Comparison of ENCODE assay signal across 16 cellular contexts in genomic region chr19:46605356-46605821, GRCh38. TPM values are rescaled to one million over a fixed set of nuclear protein-coding genes. Genes with fewer than 3 reads are reported as not detected.
DNase-seq lines count a peak whose midpoint lies in the region; ATAC-seq and TF ChIP-seq lines count a peak whose summit lies in the region.
"Had no signal": no experiment of that assay in that cellular context is flagged by ENCODE, and none has a peak within 500 bp of the region (broad histone marks: within the 10 kb centered on the region; RNA-seq: fewer than 3 reads in every experiment).

No MANE protein-coding gene starts in this region.

- H3K27ac ChIP-seq in BLaER1 = peak overlapping the region; percentile 26; the same call in 1 of the 2 replicates
- H3K27ac ChIP-seq in neural progenitor cell = no peak overlapping the region
- H3K27ac ChIP-seq: brain microvascular endothelial cell, pancreas had no signal

- peaks cover 85% of the 10 kb centered on the region for H4K20me1 ChIP-seq in BLaER1
- H4K20me1 ChIP-seq in neural progenitor cell (ENCODE audit: low read depth) = peaks cover 55% of the 10 kb centered on the region

- peaks cover 25% of the 10 kb centered on the region for H3K36me3 Mint-ChIP-seq in neural progenitor cell

- H3K79me2 ChIP-seq in neural progenitor cell (ENCODE audit: low read depth) = peaks cover 55% of the 10 kb centered on the region

- H3K9me3 ChIP-seq in BLaER1 (no peaks in the 10 kb centered on the region), neural progenitor cell (ENCODE audit: low read depth) (no peaks in the 10 kb centered on the region)
- H3K9me3 ChIP-seq: pancreas had no signal

- peaks cover 18% of the 10 kb centered on the region for H3K4me1 Mint-ChIP-seq in neural progenitor cell

- no peak overlapping the region for H2AFZ ChIP-seq in neural progenitor cell (replicated peaks)
- H2AFZ ChIP-seq: GM23338 had no signal

- peaks cover 72% of the 10 kb centered on the region for H3K4me1 ChIP-seq in BLaER1
- H3K4me1 ChIP-seq in neural progenitor cell = peaks cover 27% of the 10 kb centered on the region

- H3K27me3 ChIP-seq in BLaER1 (no peaks in the 10 kb centered on the region), H7 (ENCODE audit: control insufficient read depth, insufficient read depth, low read length) (no peaks in the 10 kb centered on the region), neural progenitor cell (no peaks in the 10 kb centered on the region)
- H3K27me3 ChIP-seq: brain microvascular endothelial cell, pancreas had no signal

- no peaks in the 10 kb centered on the region for H3K9me3 Mint-ChIP-seq in neural progenitor cell
- H3K9me3 Mint-ChIP-seq: GM23338 had no signal

- peak; percentile 32 for DNase-seq in H7
- DNase-seq in fibroblast of the aortic adventitia (ENCODE audit: low read depth) = peak; percentile 28
- DNase-seq in neural progenitor cell (ENCODE audit: low spot score) = no peak
- DNase-seq in NCI-H345 treated with DMSO at 0.1 percent for 48 hours (lab: John Stamatoyannopoulos, UW; ENCODE audit: unreplicated experiment) = no peak
- no peak for DNase-seq in NOMO-1 treated with DMSO at 0.1 percent for 48 hours (lab: John Stamatoyannopoulos, UW; ENCODE audit: unreplicated experiment)
- no peak for DNase-seq in NCI-H1930 (lab: John Stamatoyannopoulos, UW)
- DNase-seq: brain microvascular endothelial cell, SW 1271 had no signal

- no peak for ATAC-seq in HG03025 (IDR thresholded peaks at IDR 0.05; ENCODE audit: low FRiP score, unreplicated experiment)
- ATAC-seq: activated CD4-positive, CD25-positive, alpha-beta regulatory T cell treated with anti-CD3 and anti-CD28 coated beads, Interleukin-2, amount 50 U/mL, for 24 hours; GM23338; pancreas had no signal

- H3K4me3 ChIP-seq in BLaER1 (no peak overlapping the region), H7 (ENCODE audit: insufficient read depth, low read depth, low read length) (no peak overlapping the region), fibroblast of the aortic adventitia (ENCODE audit: low read depth, low read length) (peak overlapping the region; percentile 35), neural progenitor cell (no peak overlapping the region)
- H3K4me3 ChIP-seq: GM23338, lung, pancreas had no signal

- H3K4me3 Mint-ChIP-seq in neural progenitor cell = peak overlapping the region; percentile 52
- H3K4me3 Mint-ChIP-seq: B cell, GM23338 had no signal

- H3K4me2 ChIP-seq in BLaER1 = no peak overlapping the region
- no peak overlapping the region for H3K4me2 ChIP-seq in neural progenitor cell
- H3K4me2 ChIP-seq: GM23338 had no signal

- 0 out of 2 replicates have a peak overlapping the region, but pooled peaks have one; percentile 35 for H3K9ac ChIP-seq in BLaER1
- H3K9ac ChIP-seq in neural progenitor cell = no peak overlapping the region

- no peak for TF ChIP-seq CTCF in fibroblast of the aortic adventitia (IDR thresholded peaks at IDR 0.05; ENCODE audit: insufficient read depth, low read length)
- no peak for TF ChIP-seq CTCF in neural progenitor cell (IDR thresholded peaks at IDR 0.05)

- H3K36me3 ChIP-seq in BLaER1 = peaks cover 55% of the 10 kb centered on the region
- peaks cover 28% of the 10 kb centered on the region for H3K36me3 ChIP-seq in H7 (replicated peaks; ENCODE audit: control insufficient read depth, insufficient read depth, low read length)
- H3K36me3 ChIP-seq in neural progenitor cell = no peaks in the 10 kb centered on the region

- H3K27ac Mint-ChIP-seq in neural progenitor cell = peak overlapping the region; percentile 57
- H3K27ac Mint-ChIP-seq: B cell, GM23338 had no signal

- peaks cover 5% of the 10 kb centered on the region for H3F3A ChIP-seq in neural progenitor cell (ENCODE audit: low read depth)

- peaks cover 4% of the 10 kb centered on the region for H3K27me3 Mint-ChIP-seq in neural progenitor cell (ENCODE audit: insufficient read depth, low read depth)
- H3K27me3 Mint-ChIP-seq: B cell had no signal

RNA-seq across cellular contexts. Expression of gene CALM3, which starts 4.3 kb away (rescaled TPM):
- 162 and 202 TPM in 2 replicates for total RNA-seq in H7 (2014; rRNA removed; shearing (Covaris generic))
- total RNA-seq in fibroblast of the aortic adventitia (ENCODE audit: low replicate concordance) = 112 and 210 TPM in 2 replicates
- total RNA-seq in neural progenitor cell (ENCODE audit: low replicate concordance) = 373 and 403 TPM in 2 replicates

RNA-seq across cellular contexts. Expression of gene PTGIR, which starts 19.5 kb away (rescaled TPM):
- total RNA-seq in H7 (2014; rRNA removed; shearing (Covaris generic)) = 0.14 and 0.18 TPM in 2 replicates
- 11.4 and 23.2 TPM in 2 replicates for total RNA-seq in fibroblast of the aortic adventitia (ENCODE audit: low replicate concordance)
- total RNA-seq in neural progenitor cell (ENCODE audit: low replicate concordance) = not detected in 2 replicates
- total RNA-seq: GM23338, HT-29 had no signal

RNA-seq across cellular contexts. Expression of gene GNG8, which starts 30.6 kb away (rescaled TPM):
- not detected in 2 replicates for total RNA-seq in H7 (2014; rRNA removed; shearing (Covaris generic))
- total RNA-seq in fibroblast of the aortic adventitia (ENCODE audit: low replicate concordance) = not detected in 2 replicates
- total RNA-seq in neural progenitor cell (ENCODE audit: low replicate concordance) = not detected in 2 replicates
- total RNA-seq: GM23338, HT-29, lung, pancreas had no signal

RNA-seq across cellular contexts. Expression of gene DACT3, which starts 55.6 kb away (rescaled TPM):
- total RNA-seq in H7 (2014; rRNA removed; shearing (Covaris generic)) = 0.37 and 0.55 TPM in 2 replicates
- total RNA-seq in fibroblast of the aortic adventitia (ENCODE audit: low replicate concordance) = 5.1 and 17.5 TPM in 2 replicates
- 0.75 and 2.2 TPM in 2 replicates for total RNA-seq in neural progenitor cell (ENCODE audit: low replicate concordance)

Comparison
In these comparisons a context has a peak if more than half of its experiments do, and no peak if none do; other contexts are left out.
1. DNase-seq: peak in H7 (single experiment) and fibroblast of the aortic adventitia (single experiment); none in neural progenitor cell (single experiment), NCI-H345 treated with DMSO at 0.1 percent for 48 hours (single experiment), NOMO-1 treated with DMSO at 0.1 percent for 48 hours (single experiment) and NCI-H1930 (0 of 2).
2. RNA of gene PTGIR, which starts 19.5 kb away (total RNA-seq): 11.4 to 23.2 TPM in fibroblast of the aortic adventitia; 0.14 to 0.18 TPM in H7 and not detected in neural progenitor cell; every median in the first group is over 10 times any median in the second.